In the genomic region with DNA sequence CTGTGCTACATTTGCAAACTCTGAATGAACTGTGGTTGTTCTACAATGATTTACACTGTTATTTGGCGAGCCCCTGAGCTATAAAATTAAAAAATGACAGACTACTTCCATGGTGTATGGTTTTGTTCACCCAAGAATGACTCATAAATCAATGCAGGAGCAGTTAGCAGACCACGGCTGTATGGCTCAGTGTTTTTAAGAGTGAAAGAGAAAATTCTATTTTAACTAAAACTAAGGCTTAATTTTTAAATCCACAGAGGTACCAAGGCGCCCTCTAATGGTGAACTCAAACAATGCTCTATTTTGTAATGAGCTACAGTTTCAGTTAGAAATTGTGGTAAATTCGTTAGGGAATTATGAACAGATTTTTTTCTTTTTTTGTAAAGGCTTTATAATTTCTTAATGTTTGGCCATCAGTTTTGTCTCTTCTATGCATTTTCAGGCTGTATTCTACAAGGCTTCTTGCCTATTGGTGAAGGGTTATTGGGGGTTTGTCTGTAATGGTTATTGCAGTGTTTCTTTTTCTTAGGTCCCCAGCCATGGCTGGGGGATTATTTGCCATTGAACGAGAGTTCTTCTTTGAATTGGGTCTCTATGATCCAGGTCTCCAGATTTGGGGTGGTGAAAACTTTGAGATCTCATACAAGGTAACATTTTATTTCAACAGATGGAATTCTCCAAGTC, we compare ENCODE assay signal across 8 cellular contexts. TPM values are rescaled to one million over a fixed set of nuclear protein-coding genes. Genes with fewer than 3 reads are reported as not detected.
DNase-seq lines count a peak whose midpoint lies in the region; ATAC-seq and TF ChIP-seq lines count a peak whose summit lies in the region.

No MANE protein-coding gene starts in this region.

- H3K27ac ChIP-seq in tibial artery: no peak overlapping the region

- H3K4me1 Mint-ChIP-seq in activated T-helper 17 cell treated with anti-CD3 and anti-CD28 coated beads, Interleukin-2, amount 50 U/mL, for 72 hours: no peaks in the 10 kb centered on the region

- peak overlapping the region; percentile 39 for H3K27ac Mint-ChIP-seq in activated T-helper 17 cell treated with anti-CD3 and anti-CD28 coated beads, Interleukin-2, amount 50 U/mL, for 72 hours

- DNase-seq in AG20443 (ENCODE audit: low spot score) (peak; percentile 35), GM12865 (ENCODE audit: low read depth) (peak; percentile 41), inferior parietal cortex (ENCODE audit: extremely low spot score) (peak; percentile 69), tibial artery (no peak)

- peaks cover 34% of the 10 kb centered on the region for H3K36me3 Mint-ChIP-seq in activated T-helper 17 cell treated with anti-CD3 and anti-CD28 coated beads, Interleukin-2, amount 50 U/mL, for 72 hours (ENCODE audit: low read depth)

- H3K9me3 ChIP-seq in tibial artery: no peaks in the 10 kb centered on the region

- H3K27me3 Mint-ChIP-seq in activated T-helper 17 cell treated with anti-CD3 and anti-CD28 coated beads, Interleukin-2, amount 50 U/mL, for 72 hours: no peaks in the 10 kb centered on the region

- TF ChIP-seq CTCF in GM12865 (IDR thresholded peaks at IDR 0.05; ENCODE audit: insufficient read depth, low read depth, low read length, missing control alignments) (peak; percentile 57), tibial artery (IDR thresholded peaks at IDR 0.05) (peak; percentile 60 to 76)

- no peak overlapping the region for H3K4me3 Mint-ChIP-seq in activated T-helper 17 cell treated with anti-CD3 and anti-CD28 coated beads, Interleukin-2, amount 50 U/mL, for 72 hours

- H3K36me3 ChIP-seq in tibial artery: peaks cover 0 to 15% (median 0%) of the 10 kb centered on the region in 3 donors

- peaks cover 0 to 2% (median 0%) of the 10 kb centered on the region in 4 donors for H3K4me1 ChIP-seq in tibial artery

- intact Hi-C loops in tibial artery (cut with DNase I; ENCODE audit: low total_unique reads): no loop called here

- no peaks in the 10 kb centered on the region for H3K27me3 ChIP-seq in tibial artery

- H3K9me3 Mint-ChIP-seq in activated T-helper 17 cell treated with anti-CD3 and anti-CD28 coated beads, Interleukin-2, amount 50 U/mL, for 72 hours: no peaks in the 10 kb centered on the region

- H3K4me3 ChIP-seq in GM12865 (ENCODE audit: low read depth, low read length): no peak overlapping the region
- H3K4me3 ChIP-seq in tibial artery: no peak overlapping the region

- ATAC-seq in HG03571 (IDR thresholded peaks at IDR 0.05; ENCODE audit: unreplicated experiment) (peak; percentile 67), GM18519 (IDR thresholded peaks at IDR 0.05; ENCODE audit: low FRiP score, unreplicated experiment) (no peak), GM18520 (IDR thresholded peaks at IDR 0.05; ENCODE audit: unreplicated experiment) (no peak)
- peak; percentile 31 for ATAC-seq in activated T-helper 17 cell treated with anti-CD3 and anti-CD28 coated beads, Interleukin-2, amount 50 U/mL, for 72 hours (replicated peaks)

RNA-seq across cellular contexts. Expression of a gene that starts 32.5 kb away (rescaled TPM):
- 100 to 1,000 TPM; 431 to 468 TPM for total RNA-seq in activated T-helper 17 cell treated with anti-CD3 and anti-CD28 coated beads, Interleukin-2, amount 50 U/mL, for 72 hours

Comparison
In these comparisons a context has a peak if more than half of its experiments do, and no peak if none do; other contexts are left out.
1. DNase-seq: peak in AG20443 (single experiment), GM12865 (single experiment) and inferior parietal cortex (single experiment); none in tibial artery (0 of 2).
2. ATAC-seq: peak in HG03571 (single experiment) and activated T-helper 17 cell treated with anti-CD3 and anti-CD28 coated beads, Interleukin-2, amount 50 U/mL, for 72 hours (single experiment); none in GM18519 (single experiment) and GM18520 (single experiment).